In the genomic region with DNA sequence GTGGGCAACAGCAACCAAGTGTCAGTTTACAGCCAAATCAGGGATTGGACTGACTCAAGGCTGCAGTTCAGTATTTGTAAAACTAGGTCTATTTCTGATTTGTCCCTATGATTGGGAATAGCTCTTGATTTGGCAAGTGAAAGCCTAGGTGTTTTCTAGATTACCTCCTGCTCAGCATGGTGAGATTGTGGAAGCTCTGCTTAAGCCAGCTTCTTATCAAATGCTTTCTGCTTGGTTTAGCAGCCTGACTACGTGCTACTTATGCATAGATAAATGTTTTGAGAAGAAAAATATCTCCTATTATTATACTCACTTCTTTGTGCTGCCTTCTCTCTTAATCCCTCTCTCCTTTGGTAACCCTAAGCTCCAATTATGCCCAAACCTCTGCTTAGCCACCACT, we compare ENCODE assay signal across 26 cellular contexts.
"Had no signal": no experiment of that assay in that cellular context is flagged by ENCODE, and none has a peak within 500 bp of the region (broad histone marks: within the 10 kb centered on the region; RNA-seq: fewer than 3 reads in every experiment).

No MANE protein-coding gene starts in this region.

- H3K27ac ChIP-seq: colonic mucosa, coronary artery, dorsolateral prefrontal cortex, epithelial cell of prostate, esophagus squamous epithelium, foreskin keratinocyte, gastrocnemius medialis, gastroesophageal sphincter, heart left ventricle, heart right ventricle had no signal

- ATAC-seq: effector memory CD8-positive, alpha-beta T cell; esophagus mucosa; foreskin keratinocyte; gastrocnemius medialis; gastroesophageal sphincter; heart left ventricle; heart right ventricle had no signal

- DNase-seq: colonic mucosa; cortex of kidney; dermis blood vessel endothelial cell; dorsolateral prefrontal cortex; effector CD4-positive, alpha-beta T cell; effector CD8-positive, alpha-beta T cell; effector memory CD4-positive, alpha-beta T cell; effector memory CD8-positive, alpha-beta T cell; endodermal cell; erythroblast; esophagus squamous epithelium; foreskin fibroblast; foreskin keratinocyte; foreskin melanocyte; gastrocnemius medialis; glutamatergic neuron; heart left ventricle; heart right ventricle had no signal

- FAIRE-seq: colon, endometrium, endothelial cell of umbilical vein, frontal cortex had no signal

- H3K4me3 ChIP-seq: colonic mucosa, coronary artery, dorsolateral prefrontal cortex, esophagus squamous epithelium, gastrocnemius medialis, gastroesophageal sphincter, heart left ventricle, heart right ventricle had no signal

- H3K9me3 ChIP-seq: colonic mucosa, esophagus squamous epithelium, gastrocnemius medialis had no signal

- H3K27me3 ChIP-seq: colonic mucosa, dorsolateral prefrontal cortex, esophagus squamous epithelium, foreskin keratinocyte, gastrocnemius medialis, gastroesophageal sphincter, heart left ventricle, heart right ventricle had no signal

- H3K36me3 ChIP-seq: colonic mucosa, esophagus squamous epithelium, gastrocnemius medialis, gastroesophageal sphincter, heart left ventricle, heart right ventricle had no signal

- H3K4me1 ChIP-seq: colonic mucosa, gastroesophageal sphincter, heart left ventricle, heart right ventricle had no signal
